ENCODE assay signal across 8 cellular contexts in genomic region chr3:177358968-177359600, GRCh38.
DNase-seq lines count a peak whose midpoint lies in the region; ATAC-seq and TF ChIP-seq lines count a peak whose summit lies in the region.

No MANE protein-coding gene starts in this region.

- no peak for TF ChIP-seq CTCF in 22Rv1 (IDR thresholded peaks at IDR 0.05)
- no peak for TF ChIP-seq CTCF in heart right ventricle (IDR thresholded peaks at IDR 0.05)

- H3K4me3 ChIP-seq in HUES48 (ENCODE audit: low read depth, low read length), result peak overlapping the region; percentile 52
- H3K4me3 ChIP-seq in heart right ventricle, result peak overlapping the region in 8 of 10 donors; percentile 14 to 51 (median 46)
- H3K4me3 ChIP-seq in rectal smooth muscle tissue (ENCODE audit: low read length), result peak overlapping the region; percentile 68

- peak; percentile 20 for ATAC-seq in GM19035 (IDR thresholded peaks at IDR 0.05; ENCODE audit: unreplicated experiment)
- ATAC-seq in heart right ventricle, result peak in 5 of 8 donors; percentile 2 to 22 (median 9)

- H3K36me3 ChIP-seq in HUES48 (ENCODE audit: control insufficient read depth, insufficient read depth, low read length), result no peaks in the 10 kb centered on the region
- H3K36me3 ChIP-seq in heart right ventricle, result no peaks in the 10 kb centered on the region
- no peaks in the 10 kb centered on the region for H3K36me3 ChIP-seq in rectal smooth muscle tissue (ENCODE audit: control insufficient read depth, insufficient read depth, low read length)

- H3K27ac ChIP-seq in 22Rv1 (peak overlapping the region; percentile 97), HUES48 (ENCODE audit: low read depth, low read length) (peak overlapping the region; percentile 96), heart right ventricle (peak overlapping the region; percentile 64 to 97 (median 91)), rectal smooth muscle tissue (ENCODE audit: low read depth, low read length) (peak overlapping the region; percentile 90)

- H3K9ac ChIP-seq in HUES48 (ENCODE audit: low read depth, low read length) (peak overlapping the region; percentile 52), rectal smooth muscle tissue (ENCODE audit: low read length) (no peak overlapping the region)

- intact Hi-C loops in heart right ventricle (cut with DNase I), result loop anchor here in 9 of 10 donors (1.0 to 10.0 kb wide), 12 partner anchors 14 to 314 kb away; partner anchors contain the start of gene TBL1XR1 (in 5 of the 9)

- 29 to 39% methylated on average over 31 of the region's 31 CpGs for WGBS in heart right ventricle, 2 donors

- DNase-seq in RPMI8226 (peak; percentile 93), heart right ventricle (peak; percentile 45 to 47), retina (no peak)
- peak; percentile 39 for DNase-seq in activated naive CD4-positive, alpha-beta T cell treated with anti-CD3 and anti-CD28 coated beads, Interleukin-2, amount 50 U/mL, for 16 hours

- H3K9me3 ChIP-seq in HUES48 (ENCODE audit: control insufficient read depth, insufficient read depth, low read length) (no peaks in the 10 kb centered on the region), heart right ventricle (no peaks in the 10 kb centered on the region)

- H3K27me3 ChIP-seq in HUES48 (ENCODE audit: control insufficient read depth, insufficient read depth, low read length) (peaks cover 6% of the 10 kb centered on the region; the same call in 1 of the 2 replicates), heart right ventricle (no peaks in the 10 kb centered on the region), rectal smooth muscle tissue (ENCODE audit: control insufficient read depth, insufficient read depth, low read length) (no peaks in the 10 kb centered on the region)

- peaks cover 41% of the 10 kb centered on the region for H3K4me1 ChIP-seq in HUES48 (ENCODE audit: control insufficient read depth, insufficient read depth, low read length)
- H3K4me1 ChIP-seq in heart right ventricle, result peaks cover 34 to 71% (median 59%) of the 10 kb centered on the region in 9 donors
- H3K4me1 ChIP-seq in rectal smooth muscle tissue (ENCODE audit: control insufficient read depth, insufficient read depth, low read length), result peaks cover 48% of the 10 kb centered on the region
